ENCODE assay signal across 28 cellular contexts in the genomic region with DNA sequence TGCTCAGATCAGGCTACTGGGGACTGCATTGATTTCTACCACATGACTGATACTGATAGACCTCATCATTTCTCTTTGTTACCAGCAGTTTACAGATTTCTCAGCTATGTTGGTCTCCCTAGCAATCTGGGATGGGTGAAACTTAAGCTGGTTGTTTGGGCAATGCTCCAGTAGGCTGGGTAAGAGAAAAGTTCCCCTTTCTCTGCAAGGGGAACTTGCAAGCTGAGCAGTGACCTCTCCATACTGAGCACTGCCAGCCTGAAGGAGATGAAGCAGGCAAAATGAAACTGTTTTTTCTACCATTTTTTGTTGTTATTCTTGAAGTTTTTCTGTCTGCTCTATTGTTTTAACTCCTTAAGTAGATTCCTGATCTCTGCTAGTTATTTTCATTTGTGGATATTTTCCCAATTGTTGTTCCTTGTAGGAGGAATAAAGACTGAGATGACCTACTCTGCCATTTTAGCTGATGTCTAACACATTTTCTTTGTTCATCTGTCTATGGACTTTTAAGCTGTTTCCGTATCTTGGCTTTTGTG. TPM values are rescaled to one million over a fixed set of nuclear protein-coding genes. Genes with fewer than 3 reads are reported as not detected.
A peak's percentile ranks its signal among the peaks of the same experiment; 100 is the strongest.
DNase-seq lines count a peak whose midpoint lies in the region; ATAC-seq, FAIRE-seq and TF ChIP-seq lines count a peak whose summit lies in the region.
"Had no signal": no experiment of that assay in that cellular context is flagged by ENCODE, and none has a peak within 500 bp of the region (broad histone marks: within the 10 kb centered on the region; RNA-seq: fewer than 3 reads in every experiment).

No MANE protein-coding gene starts in this region.

- no peaks in the 10 kb centered on the region for H3K4me1 Mint-ChIP-seq in dendritic cell treated with granulocyte-macrophage colony-stimulating factor and Interleukin-4, amounts not matched to agents 40 ng/mL and 50 ng/mL, for 4 days (ENCODE audit: low read depth)
- H3K4me1 Mint-ChIP-seq: neural crest cell had no signal

- no peak overlapping the region for H3K4me3 Mint-ChIP-seq in dendritic cell treated with granulocyte-macrophage colony-stimulating factor and Interleukin-4, amounts not matched to agents 40 ng/mL and 50 ng/mL, for 4 days
- H3K4me3 Mint-ChIP-seq: IgD-negative memory B cell, neural crest cell had no signal

- intact Hi-C loops in Right ventricle myocardium inferior (cut with DNase I) (no loop called here), left ventricle myocardium inferior (cut with micrococcal nuclease) (no loop called here)
- intact Hi-C loops in dendritic cell treated with granulocyte-macrophage colony-stimulating factor and Interleukin-4, amounts not matched to agents 40 ng/mL and 50 ng/mL, for 4 days (cut with micrococcal nuclease) = no loop called here

- peak overlapping the region; percentile 53 for H3K27ac Mint-ChIP-seq in dendritic cell treated with granulocyte-macrophage colony-stimulating factor and Interleukin-4, amounts not matched to agents 40 ng/mL and 50 ng/mL, for 4 days
- H3K27ac Mint-ChIP-seq: activated naive CD4-positive, alpha-beta T cell treated with anti-CD3 and anti-CD28 coated beads, Interleukin-2, amount 50 U/mL, for 72 hours; IgD-negative memory B cell had no signal

- H3K27me3 Mint-ChIP-seq in dendritic cell treated with granulocyte-macrophage colony-stimulating factor and Interleukin-4, amounts not matched to agents 40 ng/mL and 50 ng/mL, for 4 days = no peaks in the 10 kb centered on the region
- H3K27me3 Mint-ChIP-seq: IgD-negative memory B cell had no signal

- H3K36me3 ChIP-seq in left ventricle myocardium inferior (no peaks in the 10 kb centered on the region), WERI-Rb-1 (no peaks in the 10 kb centered on the region)

- H3K4me3 ChIP-seq in left ventricle myocardium inferior (no peak overlapping the region), WERI-Rb-1 (ENCODE audit: low read depth, low read length) (no peak overlapping the region)
- H3K4me3 ChIP-seq: GM12878 had no signal

- peak; percentile 13 for FAIRE-seq in urothelium cell line (lab: Jason Lieb, UNC)
- FAIRE-seq: GM12878 had no signal

- H3K27me3 ChIP-seq in left ventricle myocardium inferior (ENCODE audit: low read depth) (no peaks in the 10 kb centered on the region), WERI-Rb-1 (ENCODE audit: insufficient read depth, low read depth, severe bottlenecking) (peaks cover 9% of the 10 kb centered on the region)

- peak; percentile 62 for ATAC-seq in Right ventricle myocardium inferior
- no peak for ATAC-seq in HG03469 (IDR thresholded peaks at IDR 0.05; ENCODE audit: unreplicated experiment)
- ATAC-seq: activated naive CD4-positive, alpha-beta T cell treated with anti-CD3 and anti-CD28 coated beads, Interleukin-2, amount 50 U/mL, for 72 hours; GM12878 had no signal

- DNase-seq in Right ventricle myocardium inferior (ENCODE audit: missing footprints) (no peak), left ventricle myocardium inferior (no peak), MV-4-11 (lab: John Stamatoyannopoulos, UW) (peak; percentile 93), urothelium cell line (ENCODE audit: low spot score) (no peak), retina (no peak), WERI-Rb-1 (no peak)
- DNase-seq: activated CD4-positive, alpha-beta T cell treated with anti-CD3 and anti-CD28 coated beads, Interleukin-2, amount 50 U/mL, for 1 hour; AML-193; DMS79 treated with DMSO at 0.1 percent for 48 hours; erythroblast; foreskin fibroblast; GOT3; NCI-H2171 treated with DMSO at 0.1 percent for 48 hours; NCI-H526 treated with DMSO at 0.1 percent for 48 hours; SHP77 treated with DMSO at 0.1 percent for 48 hours; T-helper 1 cell had no signal

- H3K4me1 ChIP-seq in left ventricle myocardium inferior = no peaks in the 10 kb centered on the region

- TF ChIP-seq CTCF in left ventricle myocardium inferior (IDR thresholded peaks at IDR 0.05; ENCODE audit: borderline replicate concordance) (no peak), WERI-Rb-1 (IDR thresholded peaks at IDR 0.05; ENCODE audit: low read depth, low read length) (no peak)

- no peaks in the 10 kb centered on the region for H3K36me3 Mint-ChIP-seq in dendritic cell treated with granulocyte-macrophage colony-stimulating factor and Interleukin-4, amounts not matched to agents 40 ng/mL and 50 ng/mL, for 4 days (ENCODE audit: low read depth)
- H3K36me3 Mint-ChIP-seq: IgD-negative memory B cell had no signal

- H3K9me3 Mint-ChIP-seq in dendritic cell treated with granulocyte-macrophage colony-stimulating factor and Interleukin-4, amounts not matched to agents 40 ng/mL and 50 ng/mL, for 4 days = peaks cover 24% of the 10 kb centered on the region

- peaks cover 18% of the 10 kb centered on the region for H3K9me3 ChIP-seq in left ventricle myocardium inferior (replicated peaks)
- peaks cover 2% of the 10 kb centered on the region for H3K9me3 ChIP-seq in WERI-Rb-1 (ENCODE audit: severe bottlenecking)

- H3K27ac ChIP-seq in left ventricle myocardium inferior (replicated peaks) (no peak overlapping the region), WERI-Rb-1 (no peak overlapping the region)
- H3K27ac ChIP-seq: 22Rv1 had no signal

RNA-seq across cellular contexts. Expression of gene OR4M1, which starts 1.3 kb away (rescaled TPM):
- total RNA-seq in Right ventricle myocardium inferior (not detected), left ventricle myocardium inferior (not detected)
- total RNA-seq: activated naive CD4-positive, alpha-beta T cell treated with anti-CD3 and anti-CD28 coated beads, Interleukin-2, amount 50 U/mL, for 72 hours; astrocyte; GM12878; liver; MCF 10A; neural crest cell; skeletal muscle tissue; temporal lobe had no signal

RNA-seq across cellular contexts. Expression of gene OR4Q3, which starts 28.6 kb away (rescaled TPM):
- total RNA-seq in Right ventricle myocardium inferior = not detected
- not detected for total RNA-seq in left ventricle myocardium inferior
- total RNA-seq: activated naive CD4-positive, alpha-beta T cell treated with anti-CD3 and anti-CD28 coated beads, Interleukin-2, amount 50 U/mL, for 72 hours; astrocyte; GM12878; liver; MCF 10A; neural crest cell; skeletal muscle tissue; temporal lobe had no signal

RNA-seq across cellular contexts. Expression of gene OR4N2, which starts 31.6 kb away (rescaled TPM):
- total RNA-seq in Right ventricle myocardium inferior (not detected), left ventricle myocardium inferior (not detected)
- total RNA-seq: activated naive CD4-positive, alpha-beta T cell treated with anti-CD3 and anti-CD28 coated beads, Interleukin-2, amount 50 U/mL, for 72 hours; astrocyte; GM12878; liver; MCF 10A; neural crest cell; skeletal muscle tissue; temporal lobe had no signal

RNA-seq across cellular contexts. Expression of gene OR11H2, which starts 58.3 kb away (rescaled TPM):
- total RNA-seq in Right ventricle myocardium inferior (not detected), left ventricle myocardium inferior (not detected)
- total RNA-seq: activated naive CD4-positive, alpha-beta T cell treated with anti-CD3 and anti-CD28 coated beads, Interleukin-2, amount 50 U/mL, for 72 hours; astrocyte; GM12878; liver; MCF 10A; neural crest cell; skeletal muscle tissue; temporal lobe had no signal
